Comparison of ENCODE assay signal across 26 cellular contexts in genomic region chr2:194985258-194985657, GRCh38.
"Had no signal": no experiment of that assay in that cellular context is flagged by ENCODE, and none has a peak within 500 bp of the region (broad histone marks: within the 10 kb centered on the region; RNA-seq: fewer than 3 reads in every experiment).

No MANE protein-coding gene starts in this region.

- H3K36me3 ChIP-seq: esophagus squamous epithelium, gastrocnemius medialis, heart right ventricle, left lung, lower lobe of right lung had no signal

- ATAC-seq: effector memory CD8-positive, alpha-beta T cell; esophagus mucosa; gastrocnemius medialis; heart right ventricle; left cardiac atrium; left lung; left ventricle myocardium superior; mucosa of descending colon; naive thymus-derived CD8-positive, alpha-beta T cell had no signal

- H3K4me1 ChIP-seq: esophagus squamous epithelium, gastrocnemius medialis, heart right ventricle, left lung, lower lobe of right lung had no signal

- H3K4me3 ChIP-seq: esophagus squamous epithelium, gastrocnemius medialis, heart right ventricle, left lung, lower lobe of right lung, mucosa of descending colon had no signal

- FAIRE-seq: endometrium, islet of Langerhans, keratinocyte had no signal

- H3K27me3 ChIP-seq: esophagus squamous epithelium, gastrocnemius medialis, heart right ventricle, left lung had no signal

- DNase-seq: cortex of kidney; effector CD8-positive, alpha-beta T cell; effector memory CD8-positive, alpha-beta T cell; endodermal cell; erythroblast; esophagus squamous epithelium; foreskin fibroblast; foreskin melanocyte; gastrocnemius medialis; glutamatergic neuron; head of caudate nucleus; heart right ventricle; hippocampal formation; left cardiac atrium; left lung; left ventricle myocardium superior; lower lobe of right lung; mesenchymal stem cell; mucosa of descending colon; naive B cell; naive thymus-derived CD8-positive, alpha-beta T cell had no signal

- H3K27ac ChIP-seq: epithelial cell of prostate, esophagus squamous epithelium, gastrocnemius medialis, heart right ventricle, left lung, lower lobe of right lung had no signal
